Comparison of ENCODE assay signal across 1 cellular context in genomic region chr4:5824635-5825034, GRCh38.
TF ChIP-seq lines count a peak whose summit lies in the region.

No MANE protein-coding gene starts in this region.

TF ChIP-seq in GM23338, 12 proteins besides CTCF, POLR2A, EP300 and RAD21 (continued from another document):
- TF ChIP-seq, protein P1, sequence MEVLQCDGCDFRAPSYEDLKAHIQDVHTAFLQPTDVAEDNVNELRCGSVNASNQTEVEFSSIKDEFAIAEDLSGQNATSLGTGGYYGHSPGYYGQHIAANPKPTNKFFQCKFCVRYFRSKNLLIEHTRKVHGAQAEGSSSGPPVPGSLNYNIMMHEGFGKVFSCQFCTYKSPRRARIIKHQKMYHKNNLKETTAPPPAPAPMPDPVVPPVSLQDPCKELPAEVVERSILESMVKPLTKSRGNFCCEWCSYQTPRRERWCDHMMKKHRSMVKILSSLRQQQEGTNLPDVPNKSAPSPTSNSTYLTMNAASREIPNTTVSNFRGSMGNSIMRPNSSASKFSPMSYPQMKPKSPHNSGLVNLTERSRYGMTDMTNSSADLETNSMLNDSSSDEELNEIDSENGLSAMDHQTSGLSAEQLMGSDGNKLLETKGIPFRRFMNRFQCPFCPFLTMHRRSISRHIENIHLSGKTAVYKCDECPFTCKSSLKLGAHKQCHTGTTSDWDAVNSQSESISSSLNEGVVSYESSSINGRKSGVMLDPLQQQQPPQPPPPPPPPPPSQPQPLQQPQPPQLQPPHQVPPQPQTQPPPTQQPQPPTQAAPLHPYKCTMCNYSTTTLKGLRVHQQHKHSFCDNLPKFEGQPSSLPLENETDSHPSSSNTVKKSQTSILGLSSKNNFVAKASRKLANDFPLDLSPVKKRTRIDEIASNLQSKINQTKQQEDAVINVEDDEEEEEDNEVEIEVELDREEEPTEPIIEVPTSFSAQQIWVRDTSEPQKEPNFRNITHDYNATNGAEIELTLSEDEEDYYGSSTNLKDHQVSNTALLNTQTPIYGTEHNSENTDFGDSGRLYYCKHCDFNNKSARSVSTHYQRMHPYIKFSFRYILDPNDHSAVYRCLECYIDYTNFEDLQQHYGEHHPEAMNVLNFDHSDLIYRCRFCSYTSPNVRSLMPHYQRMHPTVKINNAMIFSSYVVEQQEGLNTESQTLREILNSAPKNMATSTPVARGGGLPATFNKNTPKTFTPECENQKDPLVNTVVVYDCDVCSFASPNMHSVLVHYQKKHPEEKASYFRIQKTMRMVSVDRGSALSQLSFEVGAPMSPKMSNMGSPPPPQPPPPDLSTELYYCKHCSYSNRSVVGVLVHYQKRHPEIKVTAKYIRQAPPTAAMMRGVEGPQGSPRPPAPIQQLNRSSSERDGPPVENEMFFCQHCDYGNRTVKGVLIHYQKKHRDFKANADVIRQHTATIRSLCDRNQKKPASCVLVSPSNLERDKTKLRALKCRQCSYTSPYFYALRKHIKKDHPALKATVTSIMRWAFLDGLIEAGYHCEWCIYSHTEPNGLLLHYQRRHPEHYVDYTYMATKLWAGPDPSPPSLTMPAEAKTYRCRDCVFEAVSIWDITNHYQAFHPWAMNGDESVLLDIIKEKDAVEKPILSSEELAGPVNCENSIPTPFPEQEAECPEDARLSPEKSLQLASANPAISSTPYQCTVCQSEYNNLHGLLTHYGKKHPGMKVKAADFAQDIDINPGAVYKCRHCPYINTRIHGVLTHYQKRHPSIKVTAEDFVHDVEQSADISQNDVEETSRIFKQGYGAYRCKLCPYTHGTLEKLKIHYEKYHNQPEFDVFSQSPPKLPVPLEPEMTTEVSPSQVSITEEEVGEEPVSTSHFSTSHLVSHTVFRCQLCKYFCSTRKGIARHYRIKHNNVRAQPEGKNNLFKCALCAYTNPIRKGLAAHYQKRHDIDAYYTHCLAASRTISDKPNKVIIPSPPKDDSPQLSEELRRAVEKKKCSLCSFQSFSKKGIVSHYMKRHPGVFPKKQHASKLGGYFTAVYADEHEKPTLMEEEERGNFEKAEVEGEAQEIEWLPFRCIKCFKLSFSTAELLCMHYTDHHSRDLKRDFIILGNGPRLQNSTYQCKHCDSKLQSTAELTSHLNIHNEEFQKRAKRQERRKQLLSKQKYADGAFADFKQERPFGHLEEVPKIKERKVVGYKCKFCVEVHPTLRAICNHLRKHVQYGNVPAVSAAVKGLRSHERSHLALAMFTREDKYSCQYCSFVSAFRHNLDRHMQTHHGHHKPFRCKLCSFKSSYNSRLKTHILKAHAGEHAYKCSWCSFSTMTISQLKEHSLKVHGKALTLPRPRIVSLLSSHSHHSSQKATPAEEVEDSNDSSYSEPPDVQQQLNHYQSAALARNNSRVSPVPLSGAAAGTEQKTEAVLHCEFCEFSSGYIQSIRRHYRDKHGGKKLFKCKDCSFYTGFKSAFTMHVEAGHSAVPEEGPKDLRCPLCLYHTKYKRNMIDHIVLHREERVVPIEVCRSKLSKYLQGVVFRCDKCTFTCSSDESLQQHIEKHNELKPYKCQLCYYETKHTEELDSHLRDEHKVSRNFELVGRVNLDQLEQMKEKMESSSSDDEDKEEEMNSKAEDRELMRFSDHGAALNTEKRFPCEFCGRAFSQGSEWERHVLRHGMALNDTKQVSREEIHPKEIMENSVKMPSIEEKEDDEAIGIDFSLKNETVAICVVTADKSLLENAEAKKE (CRISPR knock-in tag; IDR thresholded peaks at IDR 0.05), result no peak
- TF ChIP-seq, protein P2, sequence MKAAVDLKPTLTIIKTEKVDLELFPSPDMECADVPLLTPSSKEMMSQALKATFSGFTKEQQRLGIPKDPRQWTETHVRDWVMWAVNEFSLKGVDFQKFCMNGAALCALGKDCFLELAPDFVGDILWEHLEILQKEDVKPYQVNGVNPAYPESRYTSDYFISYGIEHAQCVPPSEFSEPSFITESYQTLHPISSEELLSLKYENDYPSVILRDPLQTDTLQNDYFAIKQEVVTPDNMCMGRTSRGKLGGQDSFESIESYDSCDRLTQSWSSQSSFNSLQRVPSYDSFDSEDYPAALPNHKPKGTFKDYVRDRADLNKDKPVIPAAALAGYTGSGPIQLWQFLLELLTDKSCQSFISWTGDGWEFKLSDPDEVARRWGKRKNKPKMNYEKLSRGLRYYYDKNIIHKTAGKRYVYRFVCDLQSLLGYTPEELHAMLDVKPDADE (IDR thresholded peaks at IDR 0.05), result no peak
- TF ChIP-seq EZH2 (IDR thresholded peaks at IDR 0.05; ENCODE audit: low read depth, unreplicated experiment) (no peak), EZH2phosphoT487 (IDR thresholded peaks at IDR 0.05; ENCODE audit: unreplicated experiment) (no peak), CREB1 (CRISPR knock-in tag; IDR thresholded peaks at IDR 0.05; ENCODE audit: low read depth) (no peak), POLR2AphosphoS5 (IDR thresholded peaks at IDR 0.05; ENCODE audit: low read depth) (no peak), ZNF114 (CRISPR knock-in tag; IDR thresholded peaks at IDR 0.05) (no peak), REST (IDR thresholded peaks at IDR 0.05; ENCODE audit: unreplicated experiment) (no peak), STAT1 (IDR thresholded peaks at IDR 0.05; ENCODE audit: unreplicated experiment) (no peak), NANOG (IDR thresholded peaks at IDR 0.05; ENCODE audit: borderline replicate concordance) (no peak)
TF ChIP-seq in GM23338: peak in this region for 0.
